ENCODE assay signal across 20 cellular contexts in the genomic region with DNA sequence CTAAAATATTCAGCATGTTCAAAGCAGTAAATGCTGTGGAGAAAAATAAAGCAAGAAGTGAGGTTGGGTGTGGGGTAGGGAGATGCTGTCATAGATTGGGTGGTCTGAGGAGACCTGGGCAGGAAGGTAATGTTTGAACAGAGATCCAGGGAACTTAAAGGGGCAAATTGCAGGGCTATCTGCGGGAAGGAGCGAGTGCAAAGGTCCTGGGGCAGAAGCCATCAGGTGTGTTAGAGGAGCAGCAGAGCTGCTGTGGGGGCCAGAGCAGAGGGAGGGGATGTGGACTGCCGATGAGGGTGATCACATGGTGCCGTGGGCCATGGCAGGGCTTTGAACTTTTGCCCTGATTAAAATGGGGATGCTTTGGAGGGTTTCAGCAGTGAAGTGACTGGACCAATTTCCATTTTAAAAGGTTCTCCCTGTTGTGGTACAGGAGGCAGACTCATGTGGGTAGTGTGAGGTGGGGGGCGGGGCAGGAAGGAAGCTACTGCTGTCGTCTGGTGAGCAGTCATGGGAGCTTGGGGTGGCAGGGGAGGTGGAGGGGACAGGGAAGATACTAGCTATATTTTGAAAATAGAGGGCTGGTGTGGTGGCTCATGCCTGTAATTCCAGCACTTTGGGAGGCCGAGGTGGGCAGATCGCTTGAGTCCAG. TPM values are rescaled to one million over a fixed set of nuclear protein-coding genes. Genes with fewer than 3 reads are reported as not detected.
DNase-seq lines count a peak whose midpoint lies in the region; ATAC-seq lines count a peak whose summit lies in the region.
"Had no signal": no experiment of that assay in that cellular context is flagged by ENCODE, and none has a peak within 500 bp of the region (broad histone marks: within the 10 kb centered on the region; RNA-seq: fewer than 3 reads in every experiment).

No MANE protein-coding gene starts in this region.

- CTCF ChIA-PET in activated CD4-positive, alpha-beta memory T cell treated with anti-CD3 and anti-CD28 coated beads, Interleukin-2, amount 10 ng/mL, durations not matched to agents 7 days and 5 days (lab: Charles Lee), result no interaction called here

- H3K4me3 ChIP-seq in neuronal stem cell (ENCODE audit: low read length in 2 of 2), result no peak overlapping the region
- H3K4me3 ChIP-seq: A549, SJCRH30 had no signal

- peaks cover 3% of the 10 kb centered on the region for H3K27me3 Mint-ChIP-seq in activated CD4-positive, alpha-beta T cell treated with anti-CD3 and anti-CD28 coated beads, Interleukin-2, amount 10 ng/mL, durations not matched to agents 24 days and 14 days
- H3K27me3 Mint-ChIP-seq in stimulated activated naive CD8-positive, alpha-beta T cell treated with anti-CD3 and anti-CD28 coated beads, Interleukin-15, amount 100 ng/mL, for 72 hours, result peaks cover 57% of the 10 kb centered on the region
- H3K27me3 Mint-ChIP-seq in activated CD4-positive, alpha-beta memory T cell treated with anti-CD3 and anti-CD28 coated beads, Interleukin-2, amount 10 ng/mL, durations not matched to agents 7 days and 5 days, result peaks cover 1% of the 10 kb centered on the region

- H3K27ac ChIP-seq in neuronal stem cell (replicated peaks; ENCODE audit: low read length), result no peak overlapping the region
- H3K27ac ChIP-seq: A549, SJCRH30 had no signal

- H3K23ac ChIP-seq in neuronal stem cell (ENCODE audit: low read depth, low read length, poor library complexity), result no peak overlapping the region

- H3K79me1 ChIP-seq in neuronal stem cell (ENCODE audit: low read depth, low read length), result peaks cover 10% of the 10 kb centered on the region

- no peak overlapping the region for H2BK15ac ChIP-seq in neuronal stem cell (ENCODE audit: low read length)

- no CpG with 5 or more reads among the region's 8 CpGs for WGBS in neuronal stem cell (ENCODE audit: extremely low coverage in 2 of 2, insufficient read length in 2 of 2, insufficient replicate concordance in 1 of 2), 2 donors

- no peak overlapping the region for H3K4me2 ChIP-seq in neuronal stem cell (ENCODE audit: insufficient read depth, low read length, poor library complexity, severe bottlenecking)
- H3K4me2 ChIP-seq: A549 had no signal

- H3K9me3 ChIP-seq in neuronal stem cell (replicated peaks in 1 of 2; ENCODE audit: control insufficient read depth in 2 of 2, insufficient read depth in 1 of 2, low read depth in 1 of 2, low read length in 2 of 2), result no peaks in the 10 kb centered on the region
- H3K9me3 ChIP-seq: A549, SJCRH30 had no signal

- DNase-seq in activated CD4-positive, alpha-beta T cell treated with anti-CD3 and anti-CD28 coated beads, Interleukin-2, amount 10 ng/mL, durations not matched to agents 24 days and 14 days, result no peak
- no peak for DNase-seq in activated CD4-positive, alpha-beta T cell treated with anti-CD3 and anti-CD28 coated beads for 1 hour
- DNase-seq in stimulated activated naive CD8-positive, alpha-beta T cell treated with anti-CD3 and anti-CD28 coated beads, Interleukin-15, amount 100 ng/mL, for 72 hours, result no peak
- no peak for DNase-seq in stimulated activated naive CD8-positive, alpha-beta T cell treated with anti-CD3 and anti-CD28 coated beads, Interleukin-15, Interleukin-2, amounts not matched to agents 100 U/mL and 50 U/mL, for 24 hours
- peak; percentile 29 for DNase-seq in activated CD4-positive, alpha-beta memory T cell treated with anti-CD3 and anti-CD28 coated beads, Interleukin-2, amount 10 ng/mL, durations not matched to agents 7 days and 5 days
- DNase-seq in neuronal stem cell (ENCODE audit: low spot score) (no peak), RKO (ENCODE audit: low spot score) (no peak)
- DNase-seq: CD8-positive, alpha-beta memory T cell; DMS53; HFFc6; KG1; MV-4-11; NCI-H1694 treated with DMSO at 0.1 percent for 48 hours; NCI-H2227 treated with DMSO at 0.1 percent for 48 hours; NCI-H510A treated with DMSO at 0.1 percent for 48 hours; NCI-H82; SJCRH30 had no signal

- no peak overlapping the region for H2BK120ac ChIP-seq in neuronal stem cell (ENCODE audit: low read depth, low read length)

- no peak overlapping the region for H3K4ac ChIP-seq in neuronal stem cell (ENCODE audit: low read length)

- H3K4me3 Mint-ChIP-seq in activated CD4-positive, alpha-beta T cell treated with anti-CD3 and anti-CD28 coated beads, Interleukin-2, amount 10 ng/mL, durations not matched to agents 24 days and 14 days, result no peak overlapping the region
- H3K4me3 Mint-ChIP-seq in stimulated activated naive CD8-positive, alpha-beta T cell treated with anti-CD3 and anti-CD28 coated beads, Interleukin-15, amount 100 ng/mL, for 72 hours, result no peak overlapping the region
- H3K4me3 Mint-ChIP-seq in activated CD4-positive, alpha-beta memory T cell treated with anti-CD3 and anti-CD28 coated beads, Interleukin-2, amount 10 ng/mL, durations not matched to agents 7 days and 5 days, result no peak overlapping the region
- H3K4me3 Mint-ChIP-seq: CD8-positive, alpha-beta memory T cell; HFFc6 had no signal

- POLR2A ChIA-PET in activated CD4-positive, alpha-beta memory T cell treated with anti-CD3 and anti-CD28 coated beads, Interleukin-2, amount 10 ng/mL, durations not matched to agents 7 days and 5 days (lab: Charles Lee), result no interaction called here

- no peak overlapping the region for H3K14ac ChIP-seq in neuronal stem cell (ENCODE audit: low read length)

- H3K36me3 ChIP-seq in neuronal stem cell (replicated peaks in 1 of 2; ENCODE audit: control insufficient read depth in 2 of 2, insufficient read depth in 2 of 2, low read length in 2 of 2), result peaks cover 0 to 2% of the 10 kb centered on the region in 2 donors
- H3K36me3 ChIP-seq: SJCRH30 had no signal

- no peaks in the 10 kb centered on the region for H3K36me3 Mint-ChIP-seq in activated CD4-positive, alpha-beta T cell treated with anti-CD3 and anti-CD28 coated beads, Interleukin-2, amount 10 ng/mL, durations not matched to agents 24 days and 14 days (ENCODE audit: low read depth)
- H3K36me3 Mint-ChIP-seq in activated CD4-positive, alpha-beta memory T cell treated with anti-CD3 and anti-CD28 coated beads, Interleukin-2, amount 10 ng/mL, durations not matched to agents 7 days and 5 days (ENCODE audit: low read depth), result no peaks in the 10 kb centered on the region
- H3K36me3 Mint-ChIP-seq: CD8-positive, alpha-beta memory T cell had no signal

- intact Hi-C loops in activated CD4-positive, alpha-beta T cell treated with anti-CD3 and anti-CD28 coated beads, Interleukin-2, amount 10 ng/mL, durations not matched to agents 24 days and 14 days (cut with micrococcal nuclease), result no loop called here

- H3K18ac ChIP-seq in neuronal stem cell (ENCODE audit: low read length), result peak overlapping the region; percentile 69

- H3K4me1 ChIP-seq in neuronal stem cell (ENCODE audit: control insufficient read depth in 2 of 2, insufficient read depth in 1 of 2, low read depth in 1 of 2, low read length in 2 of 2), result peaks cover 0 to 17% of the 10 kb centered on the region in 2 donors
- H3K4me1 ChIP-seq: A549, SJCRH30 had no signal

- no peak overlapping the region for H4K91ac ChIP-seq in neuronal stem cell (ENCODE audit: low read depth, low read length, poor library complexity)

- H4K8ac ChIP-seq in neuronal stem cell (ENCODE audit: low read depth, low read length), result no peak overlapping the region

- H2BK5ac ChIP-seq in neuronal stem cell (ENCODE audit: low read length), result no peak overlapping the region

- H3K27me3 ChIP-seq in neuronal stem cell (ENCODE audit: control insufficient read depth in 3 of 3, insufficient read depth in 3 of 3, low read depth in 1 of 3, low read length in 3 of 3), result peaks cover 0 to 10% (median 0%) of the 10 kb centered on the region in 3 experiments
- H3K27me3 ChIP-seq: SJCRH30 had no signal

- H2BK12ac ChIP-seq in neuronal stem cell (ENCODE audit: low read length), result no peak overlapping the region

- H3K9me3 Mint-ChIP-seq in activated CD4-positive, alpha-beta T cell treated with anti-CD3 and anti-CD28 coated beads, Interleukin-2, amount 10 ng/mL, durations not matched to agents 24 days and 14 days, result no peaks in the 10 kb centered on the region
- peaks cover 0 to 7% of the 10 kb centered on the region in 2 donors for H3K9me3 Mint-ChIP-seq in stimulated activated naive CD8-positive, alpha-beta T cell treated with anti-CD3 and anti-CD28 coated beads, Interleukin-15, amount 100 ng/mL, for 72 hours
- H3K9me3 Mint-ChIP-seq in activated CD4-positive, alpha-beta memory T cell treated with anti-CD3 and anti-CD28 coated beads, Interleukin-2, amount 10 ng/mL, durations not matched to agents 7 days and 5 days, result no peaks in the 10 kb centered on the region
- H3K9me3 Mint-ChIP-seq: CD8-positive, alpha-beta memory T cell; HFFc6 had no signal

- peaks cover 5% of the 10 kb centered on the region for H3K4me1 Mint-ChIP-seq in activated CD4-positive, alpha-beta T cell treated with anti-CD3 and anti-CD28 coated beads, Interleukin-2, amount 10 ng/mL, durations not matched to agents 24 days and 14 days
- H3K4me1 Mint-ChIP-seq in stimulated activated naive CD8-positive, alpha-beta T cell treated with anti-CD3 and anti-CD28 coated beads, Interleukin-15, amount 100 ng/mL, for 72 hours, result no peaks in the 10 kb centered on the region
- H3K4me1 Mint-ChIP-seq in activated CD4-positive, alpha-beta memory T cell treated with anti-CD3 and anti-CD28 coated beads, Interleukin-2, amount 10 ng/mL, durations not matched to agents 7 days and 5 days, result peaks cover 4% of the 10 kb centered on the region

- H2AK5ac ChIP-seq in neuronal stem cell (ENCODE audit: low read depth, low read length), result peak overlapping the region; percentile 60

- H2AFZ ChIP-seq in neuronal stem cell (ENCODE audit: low read length), result no peak overlapping the region

- no peak overlapping the region for H3K9ac ChIP-seq in neuronal stem cell (ENCODE audit: low read depth, low read length, poor library complexity)

- peak; percentile 60 for ATAC-seq in stimulated activated naive CD8-positive, alpha-beta T cell treated with anti-CD3 and anti-CD28 coated beads, Interleukin-15, amount 100 ng/mL, for 72 hours
- no peak for ATAC-seq in stimulated activated naive CD8-positive, alpha-beta T cell treated with anti-CD3 and anti-CD28 coated beads, Interleukin-15, Interleukin-2, amounts not matched to agents 100 U/mL and 50 U/mL, for 24 hours
- no peak for ATAC-seq in HG02840 (IDR thresholded peaks at IDR 0.05; ENCODE audit: low FRiP score, unreplicated experiment)

- H3K27ac Mint-ChIP-seq in activated CD4-positive, alpha-beta T cell treated with anti-CD3 and anti-CD28 coated beads, Interleukin-2, amount 10 ng/mL, durations not matched to agents 24 days and 14 days, result peak overlapping the region; percentile 26
- no peak overlapping the region for H3K27ac Mint-ChIP-seq in stimulated activated naive CD8-positive, alpha-beta T cell treated with anti-CD3 and anti-CD28 coated beads, Interleukin-15, amount 100 ng/mL, for 72 hours
- H3K27ac Mint-ChIP-seq in activated CD4-positive, alpha-beta memory T cell treated with anti-CD3 and anti-CD28 coated beads, Interleukin-2, amount 10 ng/mL, durations not matched to agents 7 days and 5 days, result no peak overlapping the region
- H3K27ac Mint-ChIP-seq: CD8-positive, alpha-beta memory T cell; HFFc6 had no signal

RNA-seq across cellular contexts. Expression of gene TMEM132B, which starts 24.0 kb away (rescaled TPM):
- not detected in 2 replicates for total RNA-seq in activated CD4-positive, alpha-beta T cell treated with anti-CD3 and anti-CD28 coated beads, Interleukin-2, amount 10 ng/mL, durations not matched to agents 24 days and 14 days
- not detected for total RNA-seq in activated CD4-positive, alpha-beta memory T cell treated with anti-CD3 and anti-CD28 coated beads, Interleukin-2, amount 10 ng/mL, durations not matched to agents 7 days and 5 days
- polyA plus RNA-seq in neuronal stem cell (2013, experiment 1 of 2), result 24.9 TPM
- 26.0 TPM for polyA plus RNA-seq in neuronal stem cell (2013, experiment 2 of 2)
- total RNA-seq: CD8-positive, alpha-beta memory T cell had no signal
- polyA plus RNA-seq: CD8-positive, alpha-beta memory T cell; HepG2 had no signal
